11 cellular contexts compared by ENCODE assay signal in the genomic region with DNA sequence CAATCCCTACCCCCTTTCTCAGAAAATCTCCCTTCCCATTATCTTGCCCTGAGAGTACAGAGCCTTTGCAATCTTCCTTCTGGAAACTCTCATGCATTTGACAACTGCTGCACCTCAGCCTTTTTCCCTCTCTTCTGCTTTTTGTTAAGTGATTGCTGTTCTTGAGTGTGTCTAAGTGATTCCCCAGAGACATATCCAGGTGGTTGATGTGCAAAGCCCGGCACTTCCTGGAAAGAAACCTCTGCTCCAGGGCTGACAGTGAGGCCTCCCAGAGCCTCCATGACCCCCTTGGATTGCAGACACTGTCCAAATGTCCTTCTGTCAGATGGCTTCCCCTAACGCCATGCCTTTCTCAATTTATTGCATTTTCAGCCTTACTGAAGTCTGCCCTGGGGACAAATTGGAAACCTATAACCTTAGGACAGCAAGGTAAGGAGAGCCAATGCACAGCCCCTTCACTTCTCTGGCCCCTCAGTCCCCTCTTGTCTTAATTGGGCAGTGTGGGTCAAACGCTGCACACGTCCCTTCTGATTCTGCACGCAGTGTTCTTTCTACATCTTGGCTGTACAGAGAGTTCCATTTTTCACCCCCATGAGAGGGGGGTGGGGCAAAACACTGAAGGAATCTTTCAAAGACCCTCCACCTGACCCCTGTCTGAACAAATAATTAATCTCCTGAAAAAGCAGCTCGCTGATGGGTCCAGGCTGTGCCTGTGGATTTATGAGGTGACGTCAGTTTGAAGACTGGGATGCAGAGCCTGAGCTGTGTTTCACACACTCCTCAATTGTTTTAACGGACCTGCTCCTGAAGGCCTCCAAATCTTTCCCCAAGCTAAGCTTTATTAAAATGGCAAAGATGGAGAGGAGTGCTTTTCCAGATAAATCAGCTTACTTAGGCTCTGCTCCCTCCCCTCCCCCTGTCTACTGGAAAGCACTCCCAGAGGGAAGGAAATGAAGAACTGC.
DNase-seq lines count a peak whose midpoint lies in the region; FAIRE-seq and TF ChIP-seq lines count a peak whose summit lies in the region.
"Had no signal": no experiment of that assay in that cellular context is flagged by ENCODE, and none has a peak within 500 bp of the region (broad histone marks: within the 10 kb centered on the region; RNA-seq: fewer than 3 reads in every experiment).

No MANE protein-coding gene starts in this region.

- peak; percentile 77 to 92 for DNase-seq in HAP-1 (ENCODE audit: low spot score in 2 of 2)
- DNase-seq in NCI-H82 (lab: John Stamatoyannopoulos, UW) = peak; percentile 90
- peak; percentile 94 for DNase-seq in islet precursor cell
- peak; percentile 93 for DNase-seq in sigmoid colon
- DNase-seq in ecto neural progenitor cell (ENCODE audit: low spot score) = no peak
- DNase-seq in NCI-H345 (lab: John Stamatoyannopoulos, UW) = no peak
- DNase-seq in RCC 7860 (ENCODE audit: low spot score) = no peak
- DNase-seq in T-helper 1 cell = no peak
- DNase-seq: effector CD8-positive, alpha-beta T cell; kidney glomerular epithelial cell; NCI-H146 had no signal

- no peak for FAIRE-seq in RCC 7860 (lab: Jason Lieb, UNC)

- H3K27me3 ChIP-seq in HAP-1 (ENCODE audit: low read depth) = no peaks in the 10 kb centered on the region
- no peaks in the 10 kb centered on the region for H3K27me3 ChIP-seq in sigmoid colon

- peak; percentile 96 to 99 (median 98) for TF ChIP-seq EP300 in sigmoid colon (IDR thresholded peaks at IDR 0.05)

- TF ChIP-seq CTCF in sigmoid colon (IDR thresholded peaks at IDR 0.05) = no peak

- no peak for TF ChIP-seq POLR2A in sigmoid colon (IDR thresholded peaks at IDR 0.05)

- in situ Hi-C loops in HAP-1 (cut with MboI; ENCODE audit: low sequenced_read_pairs) = no loop called here

- H3K4me3 ChIP-seq in HAP-1 = no peak overlapping the region
- no peak overlapping the region for H3K4me3 ChIP-seq in sigmoid colon

- intact Hi-C loops in sigmoid colon (cut with DNase I) = loop anchor here (1.0 to 10.0 kb wide), 8 partner anchors 78 to 554 kb away; partner anchors contain the start of gene IGFBP5

- H3K36me3 ChIP-seq in HAP-1 (replicated peaks) (no peaks in the 10 kb centered on the region), sigmoid colon (no peaks in the 10 kb centered on the region)

- no peaks in the 10 kb centered on the region for H3K9me3 ChIP-seq in HAP-1
- H3K9me3 ChIP-seq in sigmoid colon = no peaks in the 10 kb centered on the region

- 51 to 66% methylated on average over 8 of the region's 8 CpGs for WGBS in sigmoid colon, 2 donors

- peak overlapping the region; percentile 83 to 94 (median 88) for H3K27ac ChIP-seq in sigmoid colon

- peaks cover 24% of the 10 kb centered on the region for H3K4me1 ChIP-seq in HAP-1
- peaks cover 0 to 65% (median 58%) of the 10 kb centered on the region in 4 donors for H3K4me1 ChIP-seq in sigmoid colon

Comparison
In these comparisons a context has a peak if more than half of its experiments do, and no peak if none do; other contexts are left out.
1. DNase-seq: peak in HAP-1 (2 of 2), NCI-H82 (single experiment), islet precursor cell (single experiment) and sigmoid colon (single experiment); none in ecto neural progenitor cell (single experiment), NCI-H345 (single experiment), RCC 7860 (single experiment) and T-helper 1 cell (0 of 5).